Comparison of ENCODE assay signal across 21 cellular contexts in the genomic region with DNA sequence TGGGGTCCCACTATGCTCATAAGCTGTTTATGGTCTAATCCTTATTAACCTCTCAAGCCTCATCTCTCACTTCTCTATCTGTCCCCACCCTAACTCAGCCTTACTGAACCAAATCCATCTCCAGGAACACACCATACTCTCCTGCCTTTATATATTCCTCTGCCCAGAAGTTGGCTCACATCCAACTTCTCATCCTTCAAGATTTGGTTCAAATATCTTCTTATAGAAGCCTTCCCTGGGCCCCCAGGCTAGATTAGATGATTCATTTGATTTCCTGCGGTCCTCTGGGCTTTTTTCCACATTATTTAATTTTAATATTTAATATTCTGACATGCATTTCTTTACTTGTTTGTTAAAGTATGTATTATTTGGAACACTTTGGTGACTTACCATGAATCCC. TPM values are rescaled to one million over a fixed set of nuclear protein-coding genes. Genes with fewer than 3 reads are reported as not detected.
"Had no signal": no experiment of that assay in that cellular context is flagged by ENCODE, and none has a peak within 500 bp of the region (broad histone marks: within the 10 kb centered on the region; RNA-seq: fewer than 3 reads in every experiment).

No MANE protein-coding gene starts in this region.

- H3K9me3 ChIP-seq: esophagus squamous epithelium, mucosa of descending colon, neutrophil, right atrium auricular region, sigmoid colon, thoracic aorta, transverse colon had no signal

- H3K4me1 ChIP-seq: esophagus squamous epithelium, right atrium auricular region, sigmoid colon, transverse colon had no signal

- DNase-seq: effector memory CD4-positive, alpha-beta T cell; esophagus squamous epithelium; foreskin fibroblast; kidney glomerular epithelial cell; mucosa of descending colon; naive thymus-derived CD8-positive, alpha-beta T cell; sigmoid colon; stimulated activated CD4-positive, alpha-beta T cell treated with anti-CD3 and anti-CD28 coated beads, Interleukin-2, amount 100 ng/mL, for 24 hours; stimulated activated CD4-positive, alpha-beta T cell treated with anti-CD3 and anti-CD28 coated beads, Interleukin-4, amount 100 ng/mL, for 4 hours; stimulated activated naive B cell treated with anti-CD40 and anti-IgM and Interleukin-4, amounts not matched to agents 10 μg/mL and 1 μg/mL and 100 μg/mL, for 72 hours; stimulated activated naive CD8-positive, alpha-beta T cell treated with anti-CD3 and anti-CD28 coated beads, Interleukin-15, amount 100 ng/mL, for 72 hours; transverse colon had no signal

- H3K4me1 Mint-ChIP-seq: stimulated activated naive B cell treated with anti-CD40 and anti-IgM and Interleukin-4, amounts not matched to agents 10 μg/mL and 1 μg/mL and 100 μg/mL, for 72 hours; stimulated activated naive CD8-positive, alpha-beta T cell treated with anti-CD3 and anti-CD28 coated beads, Interleukin-15, amount 100 ng/mL, for 72 hours had no signal

- H3K36me3 ChIP-seq: esophagus squamous epithelium, neutrophil, right atrium auricular region, sigmoid colon, thoracic aorta, transverse colon had no signal

- FAIRE-seq: endometrium, islet of Langerhans had no signal

- H3K27me3 ChIP-seq: esophagus squamous epithelium, neutrophil, right atrium auricular region, sigmoid colon, transverse colon had no signal

- H3K4me3 Mint-ChIP-seq: naive thymus-derived CD8-positive, alpha-beta T cell; stimulated activated naive B cell treated with anti-CD40 and anti-IgM and Interleukin-4, amounts not matched to agents 10 μg/mL and 1 μg/mL and 100 μg/mL, for 72 hours; stimulated activated naive CD8-positive, alpha-beta T cell treated with anti-CD3 and anti-CD28 coated beads, Interleukin-15, amount 100 ng/mL, for 72 hours had no signal

- H3K27ac ChIP-seq: epithelial cell of prostate, esophagus squamous epithelium, neutrophil, right atrium auricular region, sigmoid colon, skin epidermis, thoracic aorta, transverse colon had no signal

- H3K27me3 Mint-ChIP-seq: naive thymus-derived CD8-positive, alpha-beta T cell; stimulated activated naive CD8-positive, alpha-beta T cell treated with anti-CD3 and anti-CD28 coated beads, Interleukin-15, amount 100 ng/mL, for 72 hours had no signal

- H3K4me3 ChIP-seq: esophagus squamous epithelium, mucosa of descending colon, right atrium auricular region, sigmoid colon, skin epidermis, thoracic aorta, transverse colon had no signal

- H3K36me3 Mint-ChIP-seq: naive thymus-derived CD8-positive, alpha-beta T cell; stimulated activated naive B cell treated with anti-CD40 and anti-IgM and Interleukin-4, amounts not matched to agents 10 μg/mL and 1 μg/mL and 100 μg/mL, for 72 hours had no signal

- ATAC-seq: left lobe of liver; mucosa of descending colon; naive thymus-derived CD8-positive, alpha-beta T cell; stimulated activated naive B cell treated with anti-CD40 and anti-IgM and Interleukin-4, amounts not matched to agents 10 μg/mL and 1 μg/mL and 100 μg/mL, for 72 hours; stimulated activated naive CD8-positive, alpha-beta T cell treated with anti-CD3 and anti-CD28 coated beads, Interleukin-15, amount 100 ng/mL, for 72 hours had no signal

- H3K9me3 Mint-ChIP-seq: naive thymus-derived CD8-positive, alpha-beta T cell; stimulated activated naive B cell treated with anti-CD40 and anti-IgM and Interleukin-4, amounts not matched to agents 10 μg/mL and 1 μg/mL and 100 μg/mL, for 72 hours; stimulated activated naive CD8-positive, alpha-beta T cell treated with anti-CD3 and anti-CD28 coated beads, Interleukin-15, amount 100 ng/mL, for 72 hours had no signal

- H3K27ac Mint-ChIP-seq: stimulated activated naive B cell treated with anti-CD40 and anti-IgM and Interleukin-4, amounts not matched to agents 10 μg/mL and 1 μg/mL and 100 μg/mL, for 72 hours; stimulated activated naive CD8-positive, alpha-beta T cell treated with anti-CD3 and anti-CD28 coated beads, Interleukin-15, amount 100 ng/mL, for 72 hours had no signal

RNA-seq across cellular contexts. Expression of gene MEI1, which starts 23.2 kb away (rescaled TPM):
- polyA plus RNA-seq: neural cell had no signal
